Comparison of ENCODE assay signal across 8 cellular contexts in genomic region chr5:170791325-170791954, GRCh38. TPM values are rescaled to one million over a fixed set of nuclear protein-coding genes. Genes with fewer than 3 reads are reported as not detected.
A peak's percentile ranks its signal among the peaks of the same experiment; 100 is the strongest.
DNase-seq lines count a peak whose midpoint lies in the region; ATAC-seq, FAIRE-seq and TF ChIP-seq lines count a peak whose summit lies in the region.

No MANE protein-coding gene starts in this region.

- H3K9ac ChIP-seq in GM12878 (ENCODE audit: control insufficient read depth, insufficient read depth, low read length), result no peak overlapping the region

- no peak for FAIRE-seq in GM12878 (lab: Jason Lieb, UNC)

- TF ChIP-seq EP300 in GM12878 (IDR thresholded peaks at IDR 0.05; ENCODE audit: borderline replicate concordance in 1 of 2, control insufficient read depth in 1 of 2, low read depth in 2 of 2, low read length in 2 of 2), result no peak

- no peak overlapping the region for H3K4me2 ChIP-seq in GM12878 (ENCODE audit: control insufficient read depth, insufficient read depth)

- TF ChIP-seq RAD21 in GM12878 (IDR thresholded peaks at IDR 0.05; ENCODE audit: insufficient read depth, low read depth, low read length), result peak; percentile 58

- CTCF ChIA-PET in GM12878 (lab: Yijun Ruan, JAX), result interaction anchor here (0.6 to 4.5 kb wide), 18 partner anchors 8 to 471 kb away, joined by 3 to 106 read pairs (median 6); partner anchors contain the start of gene GABRP

- H3K36me3 ChIP-seq in GM12878 (ENCODE audit: control insufficient read depth in 2 of 2, insufficient read depth in 2 of 2, low read length in 1 of 2), result no peaks in the 10 kb centered on the region

- no peaks in the 10 kb centered on the region for H3K79me2 ChIP-seq in GM12878 (ENCODE audit: control insufficient read depth, insufficient read depth, low read length)

- POLR2A ChIA-PET in GM12878 (lab: Charles Lee), result no interaction called here

- peak; percentile 94 for ATAC-seq in GM12878

- DNase-seq in NCI-H524 (lab: John Stamatoyannopoulos, UW) (peak; percentile 45 to 78), NCI-H524 treated with DMSO at 0.1 percent for 48 hours (lab: John Stamatoyannopoulos, UW) (no peak), HFF-Myc (ENCODE audit: extremely low read depth, low read depth) (no peak), NCI-H345 (lab: John Stamatoyannopoulos, UW) (peak; percentile 76), GM12878 (ENCODE audit: low read depth, low spot score) (no peak), hypothalamus (lab: John Stamatoyannopoulos, UW) (peak in 39 of 51 donors; percentile 3 to 76 (median 40))
- DNase-seq in stimulated activated CD8-positive, alpha-beta memory T cell treated with anti-CD3 and anti-CD28 coated beads, Interleukin-4, amount 100 ng/mL, for 48 hours, result peak; percentile 35
- DNase-seq in activated effector memory CD4-positive, alpha-beta T cell treated with Interleukin-2 at 50 U/mL for 16 hours, result no peak

- no peaks in the 10 kb centered on the region for H4K20me1 ChIP-seq in GM12878 (ENCODE audit: control insufficient read depth, insufficient read depth)

- no peaks in the 10 kb centered on the region for H3K4me1 ChIP-seq in GM12878 (ENCODE audit: control insufficient read depth, insufficient read depth, low read length)

- SMC1A ChIA-PET in GM12878 (lab: Charles Lee; ENCODE audit: uncharacterized antibody, unreplicated experiment), result interaction anchor here (0.7 to 3.1 kb wide), 10 partner anchors 14 to 321 kb away, joined by 3 to 31 read pairs (median 6); no protein-coding TSS in a partner anchor

- no peak for TF ChIP-seq POLR2A in GM12878 (IDR thresholded peaks at IDR 0.05; ENCODE audit: low read depth, low read length)

- RAD21 ChIA-PET in GM12878 (lab: Charles Lee; ENCODE audit: unreplicated experiment), result interaction anchor here (1.0 to 3.0 kb wide), 7 partner anchors 14 to 153 kb away, joined by 3 to 44 read pairs (median 5); no protein-coding TSS in a partner anchor

- WGBS in GM12878 (ENCODE audit: insufficient coverage, insufficient replicate concordance, low lambda C conversion rate, missing lambda C conversion rate), result 10% methylated on average over 7 of the region's 7 CpGs

- BruUV-seq in GM12878 (replicated peaks; lab: Mats Ljungman, UMichigan), result no TSS peak

- no peak overlapping the region for H2AFZ ChIP-seq in GM12878 (ENCODE audit: control insufficient read depth, low read depth, low read length)

- TF ChIP-seq CTCF in HFF-Myc (IDR thresholded peaks at IDR 0.05; ENCODE audit: low read depth, low read length, missing control alignments), result peak; percentile 55
- TF ChIP-seq CTCF in GM12878 (IDR thresholded peaks at IDR 0.05 in 2 of 3, conservative IDR thresholded peaks at IDR 0.05 in 1 of 3; ENCODE audit: control insufficient read depth in 2 of 3, extremely low read depth in 1 of 3, insufficient read depth in 1 of 3, low read depth in 3 of 3, low read length in 3 of 3), result peak; percentile 49 to 71 (median 50)

- H3K4me3 ChIP-seq in HFF-Myc (replicated peaks; ENCODE audit: low read depth, low read length) (no peak overlapping the region), GM12878 (no peak overlapping the region)

- no peaks in the 10 kb centered on the region; a peak in 1 of 4 replicates for H3K27me3 ChIP-seq in GM12878 (replicated peaks in 1 of 2; ENCODE audit: control insufficient read depth in 2 of 2, insufficient read depth in 2 of 2, low read length in 1 of 2)

- intact Hi-C loops in GM12878 (cut with micrococcal nuclease; ENCODE audit: unreplicated experiment), result loop anchor here (1.0 kb wide), 2 partner anchors 47 to 153 kb away; no protein-coding TSS in a partner anchor

- in situ Hi-C loops in GM12878 (cut with MboI), result no loop called here

- H3K27ac ChIP-seq in GM12878 (ENCODE audit: control insufficient read depth, insufficient read depth), result no peak overlapping the region

- H3K9me3 ChIP-seq in GM12878 (replicated peaks; ENCODE audit: control insufficient read depth, insufficient read depth, low read length), result no peaks in the 10 kb centered on the region

TF ChIP-seq in GM12878, 131 proteins besides CTCF, POLR2A, EP300 and RAD21:
- TF ChIP-seq SMC3 (IDR thresholded peaks at IDR 0.05; ENCODE audit: borderline replicate concordance, low read length) (peak; percentile 85; the same call in 1 of the 2 replicates), NFIC (IDR thresholded peaks at IDR 0.05; ENCODE audit: low read depth, low read length) (no peak), POLR2AphosphoS5 (IDR thresholded peaks at IDR 0.05; ENCODE audit: low read length) (no peak)

RNA-seq across cellular contexts. Expression of gene GABRP, which starts 7.9 kb away (rescaled TPM):
- total RNA-seq in GM12878 (2013; cell fraction: nucleolus; rRNA removed), result not detected in 2 replicates
- total RNA-seq in GM12878 (2014; rRNA removed), result not detected in 2 replicates
- not detected in 2 replicates for total RNA-seq in GM12878 (2014; rRNA removed; fragmentation: Illumina TruSeq; extraction: Trizol)
- not detected in 2 replicates for total RNA-seq in GM12878 (2021)
- not detected for polyA plus RNA-seq in GM12878 (2011; ENCODE audit: low read depth)
- 0.04 and 0.07 TPM in 2 replicates for polyA plus RNA-seq in GM12878 (2011; rRNA removed)
- 0.12 and 0.16 TPM in 2 replicates for polyA plus RNA-seq in GM12878 (2011; cell fraction: cytosol; rRNA removed)
- 0.13 and 0.16 TPM in 2 replicates for polyA plus RNA-seq in GM12878 (2011; cell fraction: nucleus; rRNA removed)
- not detected in 2 replicates for polyA plus RNA-seq in GM12878 (2012)
- polyA plus RNA-seq in GM12878 (2014; fragmentation: Illumina TruSeq; extraction: Trizol), result not detected in 2 replicates
- polyA plus RNA-seq in GM12878 (2014; fragmentation: Nextera tagmentation; extraction: Ambion mirVana), result not detected
- polyA plus RNA-seq in GM12878 (2014; rRNA removed), result not detected in 2 replicates
- polyA plus RNA-seq in GM12878 (2016; fragmentation: Nextera tagmentation; extraction: Ambion mirVana), result not detected
- polyA minus RNA-seq in GM12878 (2011; rRNA and poly(A)+ RNA removed), result not detected in 2 replicates
- not detected in 2 replicates for polyA minus RNA-seq in GM12878 (2011; cell fraction: cytosol; rRNA and poly(A)+ RNA removed)
- not detected in 2 replicates for polyA minus RNA-seq in GM12878 (2011; cell fraction: nucleus; rRNA and poly(A)+ RNA removed)

Comparison
In these comparisons a context has a peak if more than half of its experiments do, and no peak if none do; other contexts are left out.
1. DNase-seq: peak in NCI-H524 (2 of 2), NCI-H345 (single experiment), hypothalamus (39 of 51) and stimulated activated CD8-positive, alpha-beta memory T cell treated with anti-CD3 and anti-CD28 coated beads, Interleukin-4, amount 100 ng/mL, for 48 hours (single experiment); none in NCI-H524 treated with DMSO at 0.1 percent for 48 hours (single experiment), HFF-Myc (single experiment), GM12878 (single experiment) and activated effector memory CD4-positive, alpha-beta T cell treated with Interleukin-2 at 50 U/mL for 16 hours (single experiment).